ENCODE assay signal across 21 cellular contexts in the genomic region with DNA sequence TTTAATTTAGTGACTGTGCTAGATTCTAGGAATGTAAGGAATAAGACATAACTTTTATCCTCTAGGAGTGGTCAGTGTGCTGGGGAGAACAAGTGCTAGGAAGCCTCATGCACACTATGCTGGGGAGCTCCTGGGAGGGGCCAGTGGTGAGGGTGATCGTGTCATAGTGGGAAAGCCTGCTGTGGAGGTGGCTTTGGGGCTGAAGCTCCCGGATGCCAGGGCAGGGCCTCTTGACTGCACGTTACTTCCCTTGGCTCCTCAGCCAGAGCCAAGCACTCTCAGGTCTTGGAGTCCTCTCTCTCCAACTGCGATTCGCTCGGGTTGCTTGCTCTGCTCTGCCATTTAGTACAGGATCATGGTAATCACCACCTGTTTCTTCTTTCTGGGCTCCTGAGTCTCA.
"Had no signal": no experiment of that assay in that cellular context is flagged by ENCODE, and none has a peak within 500 bp of the region (broad histone marks: within the 10 kb centered on the region; RNA-seq: fewer than 3 reads in every experiment).

No MANE protein-coding gene starts in this region.

- DNase-seq: cerebellar nuclear complex; cortex of kidney; foreskin fibroblast; head of caudate nucleus; mammary epithelial cell; mesendoderm; midbrain; naive thymus-derived CD8-positive, alpha-beta T cell; nephron progenitor cell; small intestine; stimulated activated CD4-positive, alpha-beta T cell treated with anti-CD3 and anti-CD28 coated beads, Interleukin-15, amount 100 ng/mL, for 24 hours; stimulated activated CD4-positive, alpha-beta T cell treated with anti-CD3 and anti-CD28 coated beads, Interleukin-2, amount 100 ng/mL, for 48 hours; stimulated activated naive CD4-positive, alpha-beta T cell; stimulated activated naive CD8-positive, alpha-beta T cell treated with anti-CD3 and anti-CD28 coated beads, Interleukin-15, amount 100 ng/mL, for 72 hours; trophoblast cell had no signal

- H3K27ac Mint-ChIP-seq: naive thymus-derived CD8-positive, alpha-beta T cell; nephron progenitor cell; progenitor cell of endocrine pancreas had no signal

- ATAC-seq: naive thymus-derived CD8-positive, alpha-beta T cell; stimulated activated naive CD8-positive, alpha-beta T cell treated with anti-CD3 and anti-CD28 coated beads, Interleukin-15, amount 100 ng/mL, for 72 hours had no signal

- H3K4me3 Mint-ChIP-seq: naive thymus-derived CD8-positive, alpha-beta T cell; nephron progenitor cell; stimulated activated naive CD8-positive, alpha-beta T cell treated with anti-CD3 and anti-CD28 coated beads, Interleukin-15, amount 100 ng/mL, for 72 hours had no signal

- H3K4me3 ChIP-seq: gastrocnemius medialis, right lobe of liver, suprapubic skin had no signal

- H3K27me3 Mint-ChIP-seq: naive thymus-derived CD8-positive, alpha-beta T cell; stimulated activated naive CD8-positive, alpha-beta T cell treated with anti-CD3 and anti-CD28 coated beads, Interleukin-15, amount 100 ng/mL, for 72 hours had no signal

- H3K27me3 ChIP-seq: gastrocnemius medialis, right lobe of liver, suprapubic skin had no signal

- FAIRE-seq: keratinocyte, small intestine had no signal

- H3K4me1 ChIP-seq: parathyroid adenoma had no signal

- H3K27ac ChIP-seq: gastrocnemius medialis, parathyroid adenoma, right lobe of liver, suprapubic skin had no signal

- H3K9me3 ChIP-seq: gastrocnemius medialis, right lobe of liver, suprapubic skin had no signal

- H3K9me3 Mint-ChIP-seq: nephron progenitor cell had no signal
